Comparison of ENCODE assay signal across 11 cellular contexts in the genomic region with DNA sequence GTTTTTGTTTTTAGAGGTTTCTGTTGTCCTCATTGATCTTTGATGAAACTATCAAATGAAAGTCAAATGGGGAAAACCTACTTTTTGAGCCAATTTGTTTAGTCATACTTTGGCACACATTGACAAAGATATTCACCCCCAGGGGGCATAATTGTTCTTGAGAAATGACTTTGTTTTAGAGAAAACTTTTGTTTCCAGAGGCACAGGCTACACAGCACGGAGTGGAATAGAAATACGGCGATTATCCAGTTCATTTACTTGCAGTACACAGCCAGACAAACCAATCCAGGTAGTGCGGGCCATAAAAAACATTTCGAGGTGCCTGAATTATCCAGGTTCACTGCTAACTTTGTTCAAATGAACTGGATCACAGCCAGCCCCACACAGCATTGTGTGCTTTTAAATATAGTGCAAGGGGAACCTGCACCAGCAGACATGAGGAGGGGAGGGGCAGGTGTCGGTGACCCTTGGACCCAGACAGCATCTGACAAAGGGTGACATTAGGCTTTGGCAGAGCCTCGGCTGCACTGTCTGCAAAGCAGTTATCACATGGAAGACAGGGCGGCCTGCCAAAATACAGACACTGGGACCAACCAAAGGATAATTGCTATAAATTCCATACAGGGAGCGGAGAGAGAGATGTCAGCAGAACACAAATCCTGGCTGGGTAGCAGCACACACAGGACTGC.
DNase-seq lines count a peak whose midpoint lies in the region; ATAC-seq, FAIRE-seq and TF ChIP-seq lines count a peak whose summit lies in the region.
"Had no signal": no experiment of that assay in that cellular context is flagged by ENCODE, and none has a peak within 500 bp of the region (broad histone marks: within the 10 kb centered on the region; RNA-seq: fewer than 3 reads in every experiment).

No MANE protein-coding gene starts in this region.

- DNase-seq in NCI-H1105 (lab: John Stamatoyannopoulos, UW) (peak; percentile 84), cardiac fibroblast (ENCODE audit: low read depth in 2 of 2) (peak; percentile 29 to 45), HepG2 (ENCODE audit: low spot score) (peak; percentile 65), GM19238 (ENCODE audit: insufficient read length, low spot score) (no peak), mesenchymal stem cell (no peak)
- DNase-seq: activated T-cell treated with anti-CD3 and anti-CD28 coated beads, Interleukin-2, amount 50 U/mL, for 72 hours; GF-D8; SJCRH30 had no signal

- H3K9me3 ChIP-seq in HepG2 (ENCODE audit: low read length) (no peaks in the 10 kb centered on the region), mesenchymal stem cell (ENCODE audit: control insufficient read depth, low read length) (no peaks in the 10 kb centered on the region)
- H3K9me3 ChIP-seq: SJCRH30 had no signal

- H3K27me3 ChIP-seq in HepG2 (ENCODE audit: control insufficient read depth in 1 of 2, insufficient read depth in 2 of 2, low read length in 2 of 2) (peaks cover 0 to 8% of the 10 kb centered on the region in 2 experiments; a peak in 1 of 5 replicates), mesenchymal stem cell (ENCODE audit: control insufficient read depth in 1 of 2, insufficient read depth in 1 of 2, low read length in 2 of 2) (peaks cover 0 to 10% of the 10 kb centered on the region in 2 experiments)
- H3K27me3 ChIP-seq: SJCRH30 had no signal

- no peak overlapping the region for H4K91ac ChIP-seq in mesenchymal stem cell (ENCODE audit: low read length)

- no peak overlapping the region for H2AK5ac ChIP-seq in mesenchymal stem cell (ENCODE audit: low read length, severe bottlenecking)

- H3K4me2 ChIP-seq in HepG2 (ENCODE audit: low read depth, low read length) = no peak overlapping the region
- no peak overlapping the region for H3K4me2 ChIP-seq in mesenchymal stem cell (ENCODE audit: low read length, poor library complexity, severe bottlenecking)

- H3K9ac ChIP-seq in HepG2 (ENCODE audit: insufficient read depth, low read depth, low read length) (no peak overlapping the region), mesenchymal stem cell (ENCODE audit: low read length) (no peak overlapping the region)

- H3K4me3 ChIP-seq in cardiac fibroblast (replicated peaks in 1 of 2; ENCODE audit: low read depth in 2 of 2, low read length in 2 of 2) = no peak overlapping the region
- H3K4me3 ChIP-seq in HepG2 (replicated peaks in 1 of 3; ENCODE audit: insufficient read depth in 1 of 3, low read depth in 2 of 3, low read length in 3 of 3) = no peak overlapping the region
- H3K4me3 ChIP-seq in mesenchymal stem cell (ENCODE audit: insufficient read depth in 1 of 2, low read depth in 1 of 2, low read length in 2 of 2) = no peak overlapping the region
- H3K4me3 ChIP-seq: SJCRH30 had no signal

- TF ChIP-seq CTCF in cardiac fibroblast (IDR thresholded peaks at IDR 0.05; ENCODE audit: low read depth, low read length) (no peak), HepG2 (CRISPR knock-in tag; IDR thresholded peaks at IDR 0.05) (no peak)

- no peaks in the 10 kb centered on the region for H3K79me2 ChIP-seq in HepG2 (ENCODE audit: insufficient read depth, low read length)

- TF ChIP-seq EP300 in HepG2 (IDR thresholded peaks at IDR 0.05; ENCODE audit: low read depth in 2 of 2, low read length in 2 of 2) (no peak), HepG2 (CRISPR knock-in tag; IDR thresholded peaks at IDR 0.05; ENCODE audit: borderline replicate concordance) (no peak)

- H3K4me1 ChIP-seq in HepG2 (ENCODE audit: insufficient read depth, low read length) (peaks cover 9% of the 10 kb centered on the region), mesenchymal stem cell (ENCODE audit: control insufficient read depth, insufficient read depth, low read depth, low read length) (peaks cover 8% of the 10 kb centered on the region)
- H3K4me1 ChIP-seq: SJCRH30 had no signal

- no TSS peak for BruUV-seq in HepG2 (replicated peaks; lab: Mats Ljungman, UMichigan)

- H3K18ac ChIP-seq in mesenchymal stem cell (ENCODE audit: low read depth in 1 of 2, low read length in 2 of 2) = no peak overlapping the region

- H3K36me3 ChIP-seq in HepG2 (replicated peaks in 1 of 2; ENCODE audit: control insufficient read depth in 1 of 2, insufficient read depth in 2 of 2, low read length in 2 of 2) (no peaks in the 10 kb centered on the region), mesenchymal stem cell (ENCODE audit: control insufficient read depth in 1 of 2, insufficient read depth in 2 of 2, low read depth in 1 of 2, low read length in 2 of 2) (no peaks in the 10 kb centered on the region)
- H3K36me3 ChIP-seq: SJCRH30 had no signal

- POLR2A ChIA-PET in HepG2 (lab: Yijun Ruan, JAX) = no interaction called here

- H4K8ac ChIP-seq in mesenchymal stem cell (ENCODE audit: low read length) = no peak overlapping the region

- H3K79me1 ChIP-seq in mesenchymal stem cell (replicated peaks; ENCODE audit: low read length, poor library complexity, severe bottlenecking) = no peaks in the 10 kb centered on the region

- H3K14ac ChIP-seq in mesenchymal stem cell (ENCODE audit: low read length in 2 of 2) = no peak overlapping the region

- no peak for TF ChIP-seq RAD21 in HepG2 (CRISPR knock-in tag; IDR thresholded peaks at IDR 0.05)

- H2BK5ac ChIP-seq in mesenchymal stem cell (ENCODE audit: low read depth, low read length, poor library complexity, severe bottlenecking) = no peak overlapping the region

- in situ Hi-C loops in HepG2 (cut with HindIII; ENCODE audit: extremely low pct_ligation_motif_present, low pct_unique_long_range_greater_than_20kb) = no loop called here

- no peaks in the 10 kb centered on the region for H4K20me1 ChIP-seq in HepG2 (ENCODE audit: insufficient read depth, low read length)

- no peak overlapping the region for H3K23ac ChIP-seq in mesenchymal stem cell (ENCODE audit: low read length in 2 of 2)

- H2AFZ ChIP-seq in HepG2 (ENCODE audit: low read length) = no peak overlapping the region
- no peak overlapping the region for H2AFZ ChIP-seq in mesenchymal stem cell (ENCODE audit: low read depth, low read length)

- H3K4ac ChIP-seq in mesenchymal stem cell (ENCODE audit: low read depth in 1 of 2, low read length in 2 of 2) = no peak overlapping the region

- H2BK12ac ChIP-seq in mesenchymal stem cell (ENCODE audit: low read length in 2 of 2) = no peak overlapping the region

- ATAC-seq in GM18909 (IDR thresholded peaks at IDR 0.05; ENCODE audit: poor library complexity, unreplicated experiment) (peak; percentile 45), HepG2 (peak; percentile 98), GM21515 (IDR thresholded peaks at IDR 0.05; ENCODE audit: unreplicated experiment) (no peak), GM19452 (IDR thresholded peaks at IDR 0.05; ENCODE audit: unreplicated experiment) (no peak)
- ATAC-seq: activated T-cell treated with anti-CD3 and anti-CD28 coated beads, Interleukin-2, amount 50 U/mL, for 72 hours had no signal

- FAIRE-seq in HepG2 (lab: Jason Lieb, UNC) = peak; percentile 65

- TF ChIP-seq POLR2A in HepG2 (IDR thresholded peaks at IDR 0.05; ENCODE audit: insufficient read depth in 1 of 2, low read depth in 2 of 2, low read length in 2 of 2) = no peak

- 3% methylated on average over 9 of the region's 9 CpGs for WGBS in HepG2 (ENCODE audit: low lambda C conversion rate)
- 96% methylated on average over 9 of the region's 9 CpGs for WGBS in mesenchymal stem cell

- no peak overlapping the region for H2BK120ac ChIP-seq in mesenchymal stem cell (ENCODE audit: low read depth, low read length)

- no peak overlapping the region for H2BK15ac ChIP-seq in mesenchymal stem cell (ENCODE audit: low read depth, poor library complexity, severe bottlenecking)

- no peak overlapping the region for H3K27ac ChIP-seq in HepG2 (ENCODE audit: extremely low read length, insufficient read depth, low read length)
- no peak overlapping the region for H3K27ac ChIP-seq in mesenchymal stem cell (ENCODE audit: low read length, poor library complexity, severe bottlenecking)
- H3K27ac ChIP-seq: SJCRH30 had no signal

- intact Hi-C loops in HepG2 (cut with micrococcal nuclease; ENCODE audit: unreplicated experiment) = loop anchor here (1.0 kb wide), 1 partner anchor 35 kb away; no protein-coding TSS in a partner anchor

- CTCF ChIA-PET in HepG2 (lab: Yijun Ruan, JAX; ENCODE audit: low intra/inter-chr PET ratio, low total read pairs) = no interaction called here

TF ChIP-seq in HepG2, 621 proteins besides CTCF, POLR2A, EP300 and RAD21 (continues in another document):
- no peak for TF ChIP-seq RFX5 (IDR thresholded peaks at IDR 0.05; ENCODE audit: low read depth, low read length)
- no peak for TF ChIP-seq ATF7-NPFF (CRISPR knock-in tag; IDR thresholded peaks at IDR 0.05; ENCODE audit: low read depth)
- TF ChIP-seq, protein P1, sequence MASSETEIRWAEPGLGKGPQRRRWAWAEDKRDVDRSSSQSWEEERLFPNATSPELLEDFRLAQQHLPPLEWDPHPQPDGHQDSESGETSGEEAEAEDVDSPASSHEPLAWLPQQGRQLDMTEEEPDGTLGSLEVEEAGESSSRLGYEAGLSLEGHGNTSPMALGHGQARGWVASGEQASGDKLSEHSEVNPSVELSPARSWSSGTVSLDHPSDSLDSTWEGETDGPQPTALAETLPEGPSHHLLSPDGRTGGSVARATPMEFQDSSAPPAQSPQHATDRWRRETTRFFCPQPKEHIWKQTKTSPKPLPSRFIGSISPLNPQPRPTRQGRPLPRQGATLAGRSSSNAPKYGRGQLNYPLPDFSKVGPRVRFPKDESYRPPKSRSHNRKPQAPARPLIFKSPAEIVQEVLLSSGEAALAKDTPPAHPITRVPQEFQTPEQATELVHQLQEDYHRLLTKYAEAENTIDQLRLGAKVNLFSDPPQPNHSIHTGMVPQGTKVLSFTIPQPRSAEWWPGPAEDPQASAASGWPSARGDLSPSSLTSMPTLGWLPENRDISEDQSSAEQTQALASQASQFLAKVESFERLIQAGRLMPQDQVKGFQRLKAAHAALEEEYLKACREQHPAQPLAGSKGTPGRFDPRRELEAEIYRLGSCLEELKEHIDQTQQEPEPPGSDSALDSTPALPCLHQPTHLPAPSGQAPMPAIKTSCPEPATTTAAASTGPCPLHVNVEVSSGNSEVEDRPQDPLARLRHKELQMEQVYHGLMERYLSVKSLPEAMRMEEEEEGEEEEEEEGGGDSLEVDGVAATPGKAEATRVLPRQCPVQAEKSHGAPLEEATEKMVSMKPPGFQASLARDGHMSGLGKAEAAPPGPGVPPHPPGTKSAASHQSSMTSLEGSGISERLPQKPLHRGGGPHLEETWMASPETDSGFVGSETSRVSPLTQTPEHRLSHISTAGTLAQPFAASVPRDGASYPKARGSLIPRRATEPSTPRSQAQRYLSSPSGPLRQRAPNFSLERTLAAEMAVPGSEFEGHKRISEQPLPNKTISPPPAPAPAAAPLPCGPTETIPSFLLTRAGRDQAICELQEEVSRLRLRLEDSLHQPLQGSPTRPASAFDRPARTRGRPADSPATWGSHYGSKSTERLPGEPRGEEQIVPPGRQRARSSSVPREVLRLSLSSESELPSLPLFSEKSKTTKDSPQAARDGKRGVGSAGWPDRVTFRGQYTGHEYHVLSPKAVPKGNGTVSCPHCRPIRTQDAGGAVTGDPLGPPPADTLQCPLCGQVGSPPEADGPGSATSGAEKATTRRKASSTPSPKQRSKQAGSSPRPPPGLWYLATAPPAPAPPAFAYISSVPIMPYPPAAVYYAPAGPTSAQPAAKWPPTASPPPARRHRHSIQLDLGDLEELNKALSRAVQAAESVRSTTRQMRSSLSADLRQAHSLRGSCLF (CRISPR knock-in tag; IDR thresholded peaks at IDR 0.05; ENCODE audit: borderline replicate concordance) = no peak
- peak; percentile 90 for TF ChIP-seq SP5 (CRISPR knock-in tag; IDR thresholded peaks at IDR 0.05; ENCODE audit: borderline replicate concordance, low read depth)

Comparison
In these comparisons a context has a peak if more than half of its experiments do, and no peak if none do; other contexts are left out.
1. ATAC-seq: peak in GM18909 (single experiment) and HepG2 (single experiment); none in GM21515 (single experiment) and GM19452 (single experiment).
2. DNase-seq: peak in NCI-H1105 (single experiment), cardiac fibroblast (2 of 2) and HepG2 (single experiment); none in GM19238 (single experiment) and mesenchymal stem cell (single experiment).